In genomic region chr1:118272884-118273283, GRCh38 we compare ENCODE assay signal across 35 cellular contexts.
"Had no signal": no experiment of that assay in that cellular context is flagged by ENCODE, and none has a peak within 500 bp of the region (broad histone marks: within the 10 kb centered on the region; RNA-seq: fewer than 3 reads in every experiment).

No MANE protein-coding gene starts in this region.

- H3K9me3 ChIP-seq: MG63 had no signal

- H3K36me3 ChIP-seq: MG63 had no signal

- H3K27me3 ChIP-seq: MG63 had no signal

- H3K4me3 ChIP-seq: MG63 had no signal

- DNase-seq: Karpas-422, Kasumi-1, MG63, MM.1S, MV-4-11, NCI-H1048, NCI-H1092, NCI-H1092 treated with DMSO at 0.1 percent for 48 hours, NCI-H1105, NCI-H1105 treated with DMSO at 0.1 percent for 48 hours, NCI-H1417, NCI-H1417 treated with DMSO at 0.1 percent for 48 hours, NCI-H1436, NCI-H1436 treated with DMSO at 0.1 percent for 48 hours, NCI-H146, NCI-H1694, NCI-H1694 treated with DMSO at 0.1 percent for 48 hours, NCI-H187 treated with DMSO at 0.1 percent for 48 hours, NCI-H1930, NCI-H2029, NCI-H2029 treated with DMSO at 0.1 percent for 48 hours, NCI-H2081, NCI-H2081 treated with DMSO at 0.1 percent for 48 hours, NCI-H2107, NCI-H2171, NCI-H2171 treated with DMSO at 0.1 percent for 48 hours, NCI-H2227 treated with DMSO at 0.1 percent for 48 hours, NCI-H226, NCI-H345, NCI-H446, NCI-H446 treated with DMSO at 0.1 percent for 48 hours, NCI-H510A, NCI-H510A treated with DMSO at 0.1 percent for 48 hours, NCI-H524, NCI-H524 treated with DMSO at 0.1 percent for 48 hours had no signal
